ENCODE assay signal across 3 cellular contexts in genomic region chr9:70806872-70807271, GRCh38.
TF ChIP-seq lines count a peak whose summit lies in the region.

No MANE protein-coding gene starts in this region.

TF ChIP-seq in A549, 52 proteins besides CTCF, POLR2A, EP300 and RAD21:
- no peak for TF ChIP-seq ZNF302 (CRISPR knock-in tag; IDR thresholded peaks at IDR 0.05)
- TF ChIP-seq CBX8 (IDR thresholded peaks at IDR 0.05), result no peak
- peak; percentile 92 for TF ChIP-seq MAFK (IDR thresholded peaks at IDR 0.05; ENCODE audit: partially characterized antibody)

TF ChIP-seq in IMR-90, 13 proteins besides CTCF, POLR2A, EP300 and RAD21:
- TF ChIP-seq MAFK (IDR thresholded peaks at IDR 0.05; ENCODE audit: low read depth, low read length) (peak; percentile 94), MXI1 (IDR thresholded peaks at IDR 0.05; ENCODE audit: borderline replicate concordance, low read depth, low read length) (no peak), MAZ (IDR thresholded peaks at IDR 0.05; ENCODE audit: borderline replicate concordance, low read depth, low read length) (no peak)

TF ChIP-seq in H1, 55 proteins besides CTCF, POLR2A, EP300 and RAD21:
- TF ChIP-seq BRCA1 (IDR thresholded peaks at IDR 0.05; ENCODE audit: low read depth, low read length) (no peak), BCL11A (IDR thresholded peaks at IDR 0.05; ENCODE audit: low read depth in 2 of 2, low read length in 2 of 2) (no peak), CREB1 (IDR thresholded peaks at IDR 0.05) (no peak), RBBP5 (IDR thresholded peaks at IDR 0.05; ENCODE audit: borderline replicate concordance, low read depth, low read length) (no peak), CBX8 (IDR thresholded peaks at IDR 0.05; ENCODE audit: borderline replicate concordance, low read depth, low read length) (no peak), HDAC2 (IDR thresholded peaks at IDR 0.05; ENCODE audit: borderline replicate concordance in 1 of 2, low read depth in 2 of 2, low read length in 2 of 2) (no peak), MAFK (IDR thresholded peaks at IDR 0.05; ENCODE audit: low read depth, low read length) (peak; percentile 51; the same call in 1 of the 2 replicates), SIX5 (IDR thresholded peaks at IDR 0.05; ENCODE audit: low read depth, low read length) (no peak)
